1 cellular context compared by ENCODE assay signal in the genomic region with DNA sequence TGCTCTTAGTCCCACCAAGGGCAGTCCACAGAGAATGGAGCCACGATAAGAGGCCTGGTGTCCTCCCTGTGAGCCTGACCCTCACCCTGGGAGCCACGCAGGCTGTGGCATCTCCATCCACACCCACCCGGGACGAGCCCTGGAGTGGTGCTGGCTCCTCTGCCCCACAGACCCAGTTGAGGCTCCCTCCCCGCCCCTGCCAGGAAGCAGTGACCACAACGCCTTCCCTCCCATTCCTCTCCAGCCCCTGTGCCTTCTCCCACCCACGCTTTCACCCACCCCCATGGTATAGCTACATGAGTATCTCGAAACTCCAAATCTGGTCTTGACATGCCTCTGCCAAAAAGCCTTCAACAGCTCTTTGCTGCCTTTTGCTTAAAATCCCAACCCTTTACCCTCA.
TF ChIP-seq lines count a peak whose summit lies in the region.

No MANE protein-coding gene starts in this region.

TF ChIP-seq in IMR-90, 13 proteins besides CTCF, POLR2A, EP300 and RAD21:
- TF ChIP-seq RFX5 (IDR thresholded peaks at IDR 0.05; ENCODE audit: low read depth, low read length) (no peak), BHLHE40 (IDR thresholded peaks at IDR 0.05; ENCODE audit: low read depth, low read length) (no peak), MAZ (IDR thresholded peaks at IDR 0.05; ENCODE audit: borderline replicate concordance, low read depth, low read length) (no peak), MAFK (IDR thresholded peaks at IDR 0.05; ENCODE audit: low read depth, low read length) (no peak), FOS (IDR thresholded peaks at IDR 0.05; ENCODE audit: low read depth, low read length) (no peak), CHD1 (IDR thresholded peaks at IDR 0.05; ENCODE audit: low read depth, low read length) (no peak), NFE2L2 (IDR thresholded peaks at IDR 0.05; ENCODE audit: low read depth, low read length) (no peak), SMC3 (IDR thresholded peaks at IDR 0.05; ENCODE audit: low read depth, low read length) (no peak), RCOR1 (IDR thresholded peaks at IDR 0.05; ENCODE audit: insufficient replicate concordance, low read length) (no peak), CEBPB (IDR thresholded peaks at IDR 0.05; ENCODE audit: low read depth, low read length) (no peak), MXI1 (IDR thresholded peaks at IDR 0.05; ENCODE audit: borderline replicate concordance, low read depth, low read length) (no peak)
- TF ChIP-seq, protein P1, sequence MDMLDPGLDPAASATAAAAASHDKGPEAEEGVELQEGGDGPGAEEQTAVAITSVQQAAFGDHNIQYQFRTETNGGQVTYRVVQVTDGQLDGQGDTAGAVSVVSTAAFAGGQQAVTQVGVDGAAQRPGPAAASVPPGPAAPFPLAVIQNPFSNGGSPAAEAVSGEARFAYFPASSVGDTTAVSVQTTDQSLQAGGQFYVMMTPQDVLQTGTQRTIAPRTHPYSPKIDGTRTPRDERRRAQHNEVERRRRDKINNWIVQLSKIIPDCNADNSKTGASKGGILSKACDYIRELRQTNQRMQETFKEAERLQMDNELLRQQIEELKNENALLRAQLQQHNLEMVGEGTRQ (IDR thresholded peaks at IDR 0.05; ENCODE audit: low read depth, low read length) = no peak
- TF ChIP-seq, protein P2, sequence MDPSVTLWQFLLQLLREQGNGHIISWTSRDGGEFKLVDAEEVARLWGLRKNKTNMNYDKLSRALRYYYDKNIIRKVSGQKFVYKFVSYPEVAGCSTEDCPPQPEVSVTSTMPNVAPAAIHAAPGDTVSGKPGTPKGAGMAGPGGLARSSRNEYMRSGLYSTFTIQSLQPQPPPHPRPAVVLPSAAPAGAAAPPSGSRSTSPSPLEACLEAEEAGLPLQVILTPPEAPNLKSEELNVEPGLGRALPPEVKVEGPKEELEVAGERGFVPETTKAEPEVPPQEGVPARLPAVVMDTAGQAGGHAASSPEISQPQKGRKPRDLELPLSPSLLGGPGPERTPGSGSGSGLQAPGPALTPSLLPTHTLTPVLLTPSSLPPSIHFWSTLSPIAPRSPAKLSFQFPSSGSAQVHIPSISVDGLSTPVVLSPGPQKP (IDR thresholded peaks at IDR 0.05; ENCODE audit: borderline replicate concordance, low read depth, low read length) = no peak
